In genomic region chr7:54725255-54725654, GRCh38 we compare ENCODE assay signal across 22 cellular contexts. TPM values are rescaled to one million over a fixed set of nuclear protein-coding genes. Genes with fewer than 3 reads are reported as not detected.
DNase-seq lines count a peak whose midpoint lies in the region; ATAC-seq, FAIRE-seq and TF ChIP-seq lines count a peak whose summit lies in the region.
"Had no signal": no experiment of that assay in that cellular context is flagged by ENCODE, and none has a peak within 500 bp of the region (broad histone marks: within the 10 kb centered on the region; RNA-seq: fewer than 3 reads in every experiment).

No MANE protein-coding gene starts in this region.

- WGBS in A549 (ENCODE audit: missing lambda C conversion rate) = 49% methylated on average over 7 of the region's 7 CpGs
- 79 to 83% methylated on average over 7 of the region's 7 CpGs for WGBS in pancreas, 2 donors

- in situ Hi-C loops in Panc1 (cut with HindIII; ENCODE audit: low pct_unique_long_range_greater_than_20kb, low sequenced_read_pairs) = no loop called here

- TF ChIP-seq EP300 in A549 (IDR thresholded peaks at IDR 0.05) = no peak

- peak overlapping the region; percentile 48 for H3K4me2 ChIP-seq in A549

- no peak overlapping the region for H3K27ac ChIP-seq in A549
- H3K27ac ChIP-seq in Panc1 (ENCODE audit: low read length) = no peak overlapping the region
- no peak overlapping the region for H3K27ac ChIP-seq in pancreas

- BruUV-seq in Panc1 (replicated peaks; lab: Mats Ljungman, UMichigan) = no TSS peak

- no peak for TF ChIP-seq RAD21 in A549 (conservative IDR thresholded peaks at IDR 0.05 in 1 of 2, IDR thresholded peaks at IDR 0.05 in 1 of 2)

- peak overlapping the region; percentile 27; the same call in 1 of the 3 replicates for H3K4me3 ChIP-seq in A549
- H3K4me3 ChIP-seq in Panc1 (ENCODE audit: low read depth in 2 of 2, low read length in 2 of 2) = peak overlapping the region; percentile 0 to 7; a peak in 1 of 4 replicates
- no peak overlapping the region for H3K4me3 ChIP-seq in pancreas

- ATAC-seq in A549 = peak; percentile 67 to 77; a peak in 5 of 6 replicates
- no peak for ATAC-seq in Panc1
- no peak for ATAC-seq in pancreas
- ATAC-seq: HCT116, HepG2 had no signal

- H3K9me3 ChIP-seq in A549 = no peaks in the 10 kb centered on the region
- H3K9me3 ChIP-seq in Panc1 (ENCODE audit: control insufficient read depth, insufficient read depth, low read depth, low read length) = no peaks in the 10 kb centered on the region
- no peaks in the 10 kb centered on the region for H3K9me3 ChIP-seq in pancreas
- H3K9me3 ChIP-seq: BE2C had no signal

- CTCF ChIA-PET in A549 (lab: Yijun Ruan, JAX) (no interaction called here), HEK293T (lab: Yijun Ruan, JAX) (no interaction called here), Panc1 (lab: Charles Lee) (interaction anchor here (0.7 kb wide), 1 partner anchor 529 kb away, joined by 3 read pairs; no protein-coding TSS in a partner anchor)

- peak; percentile 13 to 61 for DNase-seq in A549 (ENCODE audit: low read depth in 1 of 2, low spot score in 1 of 2)
- DNase-seq in DMS53 (lab: John Stamatoyannopoulos, UW) = peak; percentile 80
- DNase-seq in HEK293T (ENCODE audit: extremely low spot score) = no peak
- DNase-seq in Panc1 (ENCODE audit: low read depth, low spot score) = no peak
- no peak for DNase-seq in pancreas
- no peak for DNase-seq in GOT3 (lab: John Stamatoyannopoulos, UW)
- no peak for DNase-seq in HCEC 1CT
- DNase-seq: ACHN; BE2C; C1 segment of cervical spinal cord; CD4-positive, CD25-positive, alpha-beta regulatory T cell; CD8-positive, alpha-beta memory T cell; COR-L47; GDM1; Kasumi-1; KG1 had no signal

- H3K4me1 ChIP-seq in A549 (no peaks in the 10 kb centered on the region), Panc1 (ENCODE audit: control insufficient read depth, insufficient read depth, low read length) (no peaks in the 10 kb centered on the region), pancreas (no peaks in the 10 kb centered on the region)
- H3K4me1 ChIP-seq: BE2C had no signal

- no peak for TF ChIP-seq POLR2A in A549 (IDR thresholded peaks at IDR 0.05; ENCODE audit: low read length)

- FAIRE-seq in A549 (lab: Jason Lieb, UNC) = no peak
- FAIRE-seq in pancreas (lab: Jason Lieb, UNC) = no peak
- FAIRE-seq: D721Med, GM12892, GM18507, H54, HepG2 had no signal

- POLR2A ChIA-PET in A549 (lab: Yijun Ruan, JAX) = interaction anchor here (0.6 kb wide), 1 partner anchor 34 kb away, joined by 3 read pairs; the partner anchor contains the start of gene SEC61G
- POLR2A ChIA-PET in HEK293T (lab: Yijun Ruan, JAX) = no interaction called here
- POLR2A ChIA-PET in Panc1 (lab: Charles Lee) = no interaction called here

- no peaks in the 10 kb centered on the region for H3K36me3 ChIP-seq in Panc1 (ENCODE audit: control insufficient read depth, insufficient read depth, low read length)
- H3K36me3 ChIP-seq in pancreas = no peaks in the 10 kb centered on the region
- H3K36me3 ChIP-seq: BE2C had no signal

- intact Hi-C loops in Panc1 (cut with micrococcal nuclease; ENCODE audit: unreplicated experiment) (no loop called here), pancreas (cut with DNase I) (no loop called here)

- no peak for TF ChIP-seq CTCF in A549 (IDR thresholded peaks at IDR 0.05)
- no peak for TF ChIP-seq CTCF in Panc1 (IDR thresholded peaks at IDR 0.05)
- no peak for TF ChIP-seq CTCF in pancreas (IDR thresholded peaks at IDR 0.05)

- H3K27me3 ChIP-seq in Panc1 (ENCODE audit: control insufficient read depth, insufficient read depth, low read length) (peaks cover 22% of the 10 kb centered on the region), pancreas (no peaks in the 10 kb centered on the region)
- H3K27me3 ChIP-seq: BE2C had no signal

TF ChIP-seq in A549, 52 proteins besides CTCF, POLR2A, EP300 and RAD21:
- TF ChIP-seq ELK1 (IDR thresholded peaks at IDR 0.05; ENCODE audit: low read depth, low read length) = no peak
- no peak for TF ChIP-seq RFX5 (IDR thresholded peaks at IDR 0.05)
- no peak for TF ChIP-seq EHF (CRISPR knock-in tag; IDR thresholded peaks at IDR 0.05)

TF ChIP-seq in HEK293T, 16 proteins besides CTCF, POLR2A, EP300 and RAD21:
- TF ChIP-seq PKNOX1 (IDR thresholded peaks at IDR 0.05) (peak; percentile 73), SP1 (IDR thresholded peaks at IDR 0.05) (no peak), L3MBTL2 (conservative IDR thresholded peaks at IDR 0.05) (no peak), ELF4 (IDR thresholded peaks at IDR 0.05) (no peak), NFRKB (IDR thresholded peaks at IDR 0.05) (no peak), LEF1 (IDR thresholded peaks at IDR 0.05; ENCODE audit: borderline replicate concordance) (no peak), SUZ12 (IDR thresholded peaks at IDR 0.05) (no peak), BHLHE40 (IDR thresholded peaks at IDR 0.05; ENCODE audit: borderline replicate concordance) (no peak)

RNA-seq across cellular contexts. Expression of gene SEC61G, which starts 33.8 kb away (rescaled TPM):
- 290 and 356 TPM in 2 replicates for polyA plus RNA-seq in A549 (2011; rRNA removed)
- 127 and 162 TPM in 2 replicates for polyA plus RNA-seq in A549 (2012; cell fraction: cytosol; rRNA removed)
- 34.5 and 120 TPM in 2 replicates for polyA plus RNA-seq in A549 (2012; cell fraction: nucleus; rRNA removed)
- polyA plus RNA-seq in A549 (2017; fragmentation: RNase III; extraction: RNeasy Plus Mini Kit Qiagen cat#74134 plus additional on column Dnase treatment) = 394 to 427 TPM (median 421 TPM) in 3 replicates
- 79.3 and 85.4 TPM in 2 replicates for polyA minus RNA-seq in A549 (2011; rRNA and poly(A)+ RNA removed)
- 197 TPM for total RNA-seq in Panc1 (2021; ENCODE audit: unreplicated experiment)
- 325 TPM for polyA plus RNA-seq in Panc1 (2012; ENCODE audit: insufficient read length)
- total RNA-seq in pancreas = 100 to 1,000 TPM in 2 of 6 donors, 10 to 100 TPM in 4; 61.9 to 108 (median 73.9) TPM
- polyA plus RNA-seq in pancreas = 100 to 1,000 TPM; 128 to 275 TPM

Comparison
In these comparisons a context has a peak if more than half of its experiments do, and no peak if none do; other contexts are left out.
1. ATAC-seq: peak in A549 (2 of 2); none in Panc1 (single experiment) and pancreas (0 of 4).
2. DNase-seq: peak in A549 (2 of 2) and DMS53 (single experiment); none in HEK293T (single experiment), Panc1 (single experiment), pancreas (0 of 6), GOT3 (single experiment) and HCEC 1CT (single experiment).
3. H3K4me3 ChIP-seq: peak in A549 (single experiment) and Panc1 (2 of 2); none in pancreas (0 of 4).